Comparison of ENCODE assay signal across 8 cellular contexts in the genomic region with DNA sequence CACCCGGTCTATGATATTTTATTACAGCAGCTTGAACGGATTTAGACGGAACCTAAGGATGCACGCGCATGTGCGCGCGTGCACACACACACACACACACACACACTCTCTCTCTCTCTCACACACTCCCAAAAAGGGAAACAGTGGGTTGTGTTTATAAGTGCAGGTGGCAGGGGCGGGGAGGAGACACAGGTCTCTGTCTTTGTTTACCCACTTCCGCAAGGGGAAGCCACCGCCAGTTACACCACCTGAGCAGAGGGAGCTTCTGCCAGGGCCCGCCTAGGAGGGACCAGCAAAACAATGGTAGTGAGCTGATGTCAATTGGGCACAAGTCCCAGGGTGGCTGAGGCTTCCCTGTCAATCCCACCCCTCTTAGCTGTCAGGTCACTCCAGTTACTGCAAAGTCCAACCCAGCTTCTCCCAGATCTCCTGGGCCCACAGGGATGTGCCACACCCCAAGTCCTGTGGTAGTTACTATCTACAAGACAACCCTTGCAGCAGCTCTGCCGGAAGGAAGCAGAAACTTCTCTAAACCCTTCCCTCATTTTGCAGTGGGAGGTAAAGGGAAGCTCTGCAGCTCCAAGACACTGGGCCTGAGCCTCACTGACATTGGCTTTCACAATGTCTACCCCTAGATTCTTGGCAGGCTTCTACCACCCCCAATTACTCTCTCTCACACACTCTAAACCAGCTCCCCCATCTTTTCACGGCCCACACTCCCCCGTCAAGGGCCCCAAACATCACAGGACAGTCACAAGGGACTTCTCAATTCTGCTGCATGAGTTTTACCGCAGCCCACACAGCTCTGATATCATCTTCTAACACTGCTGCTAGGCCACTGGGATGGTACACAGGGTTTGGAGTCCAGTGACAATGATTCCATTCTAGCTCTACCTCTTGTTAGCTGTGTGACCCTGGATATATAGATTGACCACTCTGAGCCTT. TPM values are rescaled to one million over a fixed set of nuclear protein-coding genes. Genes with fewer than 3 reads are reported as not detected.
A peak's percentile ranks its signal among the peaks of the same experiment; 100 is the strongest.
DNase-seq lines count a peak whose midpoint lies in the region; ATAC-seq and TF ChIP-seq lines count a peak whose summit lies in the region.

No MANE protein-coding gene starts in this region.

- H3K9ac ChIP-seq in DND-41 (ENCODE audit: low read depth, low read length) (no peak overlapping the region), endodermal cell (ENCODE audit: extremely low read depth, low read length, poor library complexity, severe bottlenecking) (no peak overlapping the region)

- peak overlapping the region; percentile 47; the same call in 1 of the 2 replicates for H3K27ac Mint-ChIP-seq in WTC11
- peak overlapping the region; percentile 0 for H3K27ac Mint-ChIP-seq in endodermal cell

- no peak for TF ChIP-seq POLR2A in spleen (IDR thresholded peaks at IDR 0.05)

- H3K36me3 ChIP-seq in DND-41 (ENCODE audit: insufficient read depth, low read length) (no peaks in the 10 kb centered on the region), endodermal cell (ENCODE audit: control insufficient read depth, insufficient read depth, low read length) (no peaks in the 10 kb centered on the region), spleen (peaks cover 0 to 19% (median 0%) of the 10 kb centered on the region in 6 donors)

- peaks cover 78% of the 10 kb centered on the region for H3K79me2 ChIP-seq in DND-41 (ENCODE audit: insufficient read depth, low read length)

- peak overlapping the region; percentile 16; the same call in 1 of the 2 replicates for H3K4me2 ChIP-seq in DND-41 (ENCODE audit: insufficient read depth, low read length)

- 93 to 96% methylated on average over 5 to 15 of the region's 16 CpGs for WGBS in endodermal cell (ENCODE audit: insufficient coverage in 1 of 2, insufficient read length in 1 of 2), 2 experiments
- 30 to 53% (median 35%) methylated on average over 16 of the region's 16 CpGs for WGBS in spleen, 5 donors

- no peaks in the 10 kb centered on the region for H3K27me3 ChIP-seq in DND-41 (ENCODE audit: insufficient read depth, low read length, poor library complexity)
- no peaks in the 10 kb centered on the region for H3K27me3 ChIP-seq in endodermal cell (ENCODE audit: control insufficient read depth, insufficient read depth, low read length, poor library complexity, severe bottlenecking)
- H3K27me3 ChIP-seq in spleen (replicated peaks in 1 of 7), result no peaks in the 10 kb centered on the region
- no peaks in the 10 kb centered on the region for H3K27me3 ChIP-seq in foreskin keratinocyte

- H3K4me1 ChIP-seq in DND-41 (ENCODE audit: insufficient read depth, low read length) (peaks cover 13% of the 10 kb centered on the region), endodermal cell (ENCODE audit: control insufficient read depth, insufficient read depth, low read length) (no peaks in the 10 kb centered on the region), spleen (peaks cover 29 to 100% (median 80%) of the 10 kb centered on the region in 6 donors), foreskin keratinocyte (no peaks in the 10 kb centered on the region)

- CTCF ChIA-PET in WTC11 (lab: Charles Lee), result interaction anchor here (1.2 kb wide), 1 partner anchor 35 kb away, joined by 3 read pairs; no protein-coding TSS in a partner anchor

- H3K4me3 Mint-ChIP-seq in WTC11, result no peak overlapping the region
- no peak overlapping the region for H3K4me3 Mint-ChIP-seq in endodermal cell

- peaks cover 44% of the 10 kb centered on the region for H4K20me1 ChIP-seq in DND-41 (ENCODE audit: insufficient read depth, low read length)

- POLR2A ChIA-PET in WTC11 (lab: Charles Lee), result no interaction called here

- H3K27ac ChIP-seq in DND-41 (ENCODE audit: low read length) (peak overlapping the region; percentile 30; the same call in 1 of the 2 replicates), endodermal cell (ENCODE audit: low read depth, low read length) (no peak overlapping the region), spleen (peak overlapping the region; percentile 53 to 99 (median 84)), foreskin keratinocyte (no peak overlapping the region)

- DNase-seq in DND-41 (peak; percentile 56), HUDEP-2 (lab: John Stamatoyannopoulos, UW; ENCODE audit: unreplicated experiment in 76 of 76) (peak in 50 of 76 experiments; percentile 14 to 85 (median 46)), WTC11 (ENCODE audit: low spot score) (no peak), endodermal cell (no peak), spleen (peak; percentile 95), foreskin keratinocyte (no peak), NCI-H1930 (lab: John Stamatoyannopoulos, UW) (no peak)

- TF ChIP-seq CTCF in DND-41 (IDR thresholded peaks at IDR 0.05; ENCODE audit: borderline replicate concordance, extremely low read depth, low read length, poor library complexity, severe bottlenecking) (no peak), WTC11 (IDR thresholded peaks at IDR 0.05) (no peak), endodermal cell (conservative IDR thresholded peaks at IDR 0.05) (no peak), spleen (IDR thresholded peaks at IDR 0.05 in 8 of 11, conservative IDR thresholded peaks at IDR 0.05 in 3 of 11) (peak in 1 of 11 experiments; percentile 17), foreskin keratinocyte (conservative IDR thresholded peaks at IDR 0.05) (no peak)

- H3K4me1 Mint-ChIP-seq in WTC11, result peaks cover 36% of the 10 kb centered on the region
- no peaks in the 10 kb centered on the region for H3K4me1 Mint-ChIP-seq in endodermal cell

- H3K9me3 Mint-ChIP-seq in WTC11, result no peaks in the 10 kb centered on the region
- no peaks in the 10 kb centered on the region for H3K9me3 Mint-ChIP-seq in endodermal cell

- no peak overlapping the region for H2AFZ ChIP-seq in DND-41 (ENCODE audit: low read depth, low read length)

- H3K4me3 ChIP-seq in DND-41 (ENCODE audit: low read depth in 1 of 2, low read length in 2 of 2) (no peak overlapping the region), endodermal cell (ENCODE audit: low read length) (no peak overlapping the region), spleen (peak overlapping the region in 4 of 8 donors; percentile 2 to 59 (median 10))

- H3K36me3 Mint-ChIP-seq in WTC11 (no peaks in the 10 kb centered on the region), endodermal cell (ENCODE audit: low read depth) (peaks cover 2% of the 10 kb centered on the region)

- H3K27me3 Mint-ChIP-seq in WTC11 (ENCODE audit: low read depth), result no peaks in the 10 kb centered on the region
- no peaks in the 10 kb centered on the region for H3K27me3 Mint-ChIP-seq in endodermal cell (ENCODE audit: insufficient read depth)

- H3K9me3 ChIP-seq in DND-41 (ENCODE audit: insufficient read depth, low read length, severe bottlenecking) (no peaks in the 10 kb centered on the region), endodermal cell (ENCODE audit: control insufficient read depth, low read length) (no peaks in the 10 kb centered on the region), spleen (peaks cover 0 to 3% (median 0%) of the 10 kb centered on the region in 8 donors)

- ATAC-seq in DND-41 (ENCODE audit: insufficient read depth, low read depth) (peak; percentile 81), GM21381 (IDR thresholded peaks at IDR 0.05; ENCODE audit: unreplicated experiment) (peak; percentile 75), WTC11 (no peak), foreskin keratinocyte (no peak)

- intact Hi-C loops in spleen (cut with DNase I; ENCODE audit: low total_unique reads), result no loop called here

TF ChIP-seq in WTC11, 78 proteins besides CTCF, POLR2A, EP300 and RAD21 (continues in another document):
- TF ChIP-seq MYBL2 (CRISPR knock-in tag; IDR thresholded peaks at IDR 0.05) (no peak), ATF1 (CRISPR knock-in tag; IDR thresholded peaks at IDR 0.05) (no peak), MXD4 (CRISPR knock-in tag; IDR thresholded peaks at IDR 0.05; ENCODE audit: borderline replicate concordance) (no peak), GRHL2 (CRISPR knock-in tag; IDR thresholded peaks at IDR 0.05; ENCODE audit: insufficient replicate concordance, severe bottlenecking) (no peak), ZNF416 (CRISPR knock-in tag; IDR thresholded peaks at IDR 0.05) (no peak), TCF7 (CRISPR knock-in tag; IDR thresholded peaks at IDR 0.05; ENCODE audit: low read depth) (no peak), CBFB (CRISPR knock-in tag; IDR thresholded peaks at IDR 0.05; ENCODE audit: low read depth) (no peak)
- TF ChIP-seq, protein P1, sequence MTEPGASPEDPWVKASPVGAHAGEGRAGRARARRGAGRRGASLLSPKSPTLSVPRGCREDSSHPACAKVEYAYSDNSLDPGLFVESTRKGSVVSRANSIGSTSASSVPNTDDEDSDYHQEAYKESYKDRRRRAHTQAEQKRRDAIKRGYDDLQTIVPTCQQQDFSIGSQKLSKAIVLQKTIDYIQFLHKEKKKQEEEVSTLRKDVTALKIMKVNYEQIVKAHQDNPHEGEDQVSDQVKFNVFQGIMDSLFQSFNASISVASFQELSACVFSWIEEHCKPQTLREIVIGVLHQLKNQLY (CRISPR knock-in tag; IDR thresholded peaks at IDR 0.05), result no peak
- TF ChIP-seq, protein P2, sequence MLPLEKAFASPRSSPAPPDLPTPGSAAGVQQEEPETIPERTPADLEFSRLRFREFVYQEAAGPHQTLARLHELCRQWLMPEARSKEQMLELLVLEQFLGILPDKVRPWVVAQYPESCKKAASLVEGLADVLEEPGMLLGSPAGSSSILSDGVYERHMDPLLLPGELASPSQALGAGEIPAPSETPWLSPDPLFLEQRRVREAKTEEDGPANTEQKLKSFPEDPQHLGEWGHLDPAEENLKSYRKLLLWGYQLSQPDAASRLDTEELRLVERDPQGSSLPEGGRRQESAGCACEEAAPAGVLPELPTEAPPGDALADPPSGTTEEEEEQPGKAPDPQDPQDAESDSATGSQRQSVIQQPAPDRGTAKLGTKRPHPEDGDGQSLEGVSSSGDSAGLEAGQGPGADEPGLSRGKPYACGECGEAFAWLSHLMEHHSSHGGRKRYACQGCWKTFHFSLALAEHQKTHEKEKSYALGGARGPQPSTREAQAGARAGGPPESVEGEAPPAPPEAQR (CRISPR knock-in tag; IDR thresholded peaks at IDR 0.05), result no peak
- TF ChIP-seq, protein P3, sequence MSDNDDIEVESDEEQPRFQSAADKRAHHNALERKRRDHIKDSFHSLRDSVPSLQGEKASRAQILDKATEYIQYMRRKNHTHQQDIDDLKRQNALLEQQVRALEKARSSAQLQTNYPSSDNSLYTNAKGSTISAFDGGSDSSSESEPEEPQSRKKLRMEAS (CRISPR knock-in tag; IDR thresholded peaks at IDR 0.05), result no peak

RNA-seq across cellular contexts. Expression of a gene that starts 17.6 kb away (rescaled TPM):
- 67.5 to 83.3 TPM (median 80.1 TPM) in 3 replicates for total RNA-seq in WTC11 (2021)
- total RNA-seq in endodermal cell, result 100 to 1,000 TPM; 104 to 134 TPM
- 39.4 TPM for polyA plus RNA-seq in endodermal cell (2013, experiment 1 of 2)
- 35.8 TPM for polyA plus RNA-seq in endodermal cell (2013, experiment 2 of 2)
- 100 to 1,000 TPM; 102 to 201 (median 157) TPM for total RNA-seq in spleen
- 100 to 1,000 TPM in 2 of 3 donors, 10 to 100 TPM in 1; 89.9 to 143 (median 117) TPM for polyA plus RNA-seq in spleen
- total RNA-seq in foreskin keratinocyte, result 168 and 187 TPM in 2 replicates
- 177 and 190 TPM in 2 replicates for polyA plus RNA-seq in foreskin keratinocyte

RNA-seq across cellular contexts. Expression of a gene that starts 55.2 kb away (rescaled TPM):
- total RNA-seq in WTC11 (2021) (4.6 to 7.3 TPM (median 6.6 TPM) in 3 replicates), endodermal cell (10 to 100 TPM in 1 of 2 donors, 1 to 10 TPM in 1; 8.4 to 14.9 TPM), spleen (1 to 10 TPM in 6 of 7 donors, not detected in 1; 1.0 to 3.8 (median 2.0) TPM), foreskin keratinocyte (not detected in 2 replicates)
- 4.3 TPM for polyA plus RNA-seq in endodermal cell (2013, experiment 1 of 2)
- polyA plus RNA-seq in endodermal cell (2013, experiment 2 of 2), result 6.5 TPM
- polyA plus RNA-seq in spleen (1 to 10 TPM; 5.6 to 8.0 (median 6.7) TPM), foreskin keratinocyte (not detected in 2 replicates)

Comparison
In these comparisons a context has a peak if more than half of its experiments do, and no peak if none do; other contexts are left out.
1. ATAC-seq: peak in DND-41 (single experiment) and GM21381 (single experiment); none in WTC11 (single experiment) and foreskin keratinocyte (single experiment).
2. DNase-seq: peak in DND-41 (single experiment), HUDEP-2 (50 of 76) and spleen (single experiment); none in WTC11 (single experiment), endodermal cell (single experiment), foreskin keratinocyte (0 of 2) and NCI-H1930 (0 of 2).
3. H3K27ac ChIP-seq: peak in DND-41 (single experiment) and spleen (8 of 8); none in endodermal cell (single experiment) and foreskin keratinocyte (single experiment).